Comparison of ENCODE assay signal across 1 cellular context in genomic region chr1:21294266-21295058, GRCh38.
TF ChIP-seq lines count a peak whose summit lies in the region.

No MANE protein-coding gene starts in this region.

TF ChIP-seq in GM23338, 12 proteins besides CTCF, POLR2A, EP300 and RAD21 (continued from another document):
- TF ChIP-seq ZNF462 (CRISPR knock-in tag; IDR thresholded peaks at IDR 0.05) = no peak
- TF ChIP-seq EZH2 (IDR thresholded peaks at IDR 0.05; ENCODE audit: low read depth, unreplicated experiment) = no peak
- TF ChIP-seq CREB1 (CRISPR knock-in tag; IDR thresholded peaks at IDR 0.05; ENCODE audit: low read depth) = no peak
TF ChIP-seq in GM23338: peak in this region for 0.
